ENCODE assay signal across 3 cellular contexts in the genomic region with DNA sequence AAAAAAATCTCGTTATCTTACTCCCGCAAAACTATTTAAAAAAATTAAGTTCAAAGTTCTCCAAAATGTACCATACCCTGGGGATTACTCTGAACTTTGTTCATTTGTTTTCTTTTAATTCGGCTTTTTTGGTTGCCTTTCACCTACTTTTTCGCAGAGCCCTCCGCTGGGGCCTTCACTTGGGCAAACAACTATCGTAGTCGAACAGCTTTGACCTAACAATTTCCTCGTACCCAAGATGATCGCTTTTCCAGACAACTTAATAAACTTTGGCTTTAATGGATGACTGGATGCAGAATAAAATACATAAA.
TF ChIP-seq lines count a peak whose summit lies in the region.

No MANE protein-coding gene starts in this region.

TF ChIP-seq in A549, 52 proteins besides CTCF, POLR2A, EP300 and RAD21:
- TF ChIP-seq ESRRA (IDR thresholded peaks at IDR 0.05; ENCODE audit: borderline replicate concordance, low read length) (0 out of 2 replicates have a peak, but pooled peaks have one; percentile 7), PHF8 (IDR thresholded peaks at IDR 0.05; ENCODE audit: borderline replicate concordance, low read depth) (peak; percentile 78; the same call in 1 of the 2 replicates), HEYL (CRISPR knock-in tag; IDR thresholded peaks at IDR 0.05) (no peak), HOXA7 (CRISPR knock-in tag; IDR thresholded peaks at IDR 0.05) (no peak)
TF ChIP-seq in A549: peak in this region for 2.

TF ChIP-seq in HEK293, 187 proteins besides CTCF, POLR2A, EP300 and RAD21:
- TF ChIP-seq ZNF302 (tag by site-specific recombination; IDR thresholded peaks at IDR 0.05; ENCODE audit: low read depth) (no peak), ZNF610 (tag by site-specific recombination; IDR thresholded peaks at IDR 0.05; ENCODE audit: borderline replicate concordance) (0 out of 2 replicates have a peak, but pooled peaks have one; percentile 23)

TF ChIP-seq in GM12878, 131 proteins besides CTCF, POLR2A, EP300 and RAD21:
- TF ChIP-seq USF2 (IDR thresholded peaks at IDR 0.05; ENCODE audit: borderline replicate concordance, low read depth, low read length) (no peak), BCLAF1 (IDR thresholded peaks at IDR 0.05) (no peak), NFXL1 (IDR thresholded peaks at IDR 0.05; ENCODE audit: borderline replicate concordance) (no peak)
- TF ChIP-seq, protein P1, sequence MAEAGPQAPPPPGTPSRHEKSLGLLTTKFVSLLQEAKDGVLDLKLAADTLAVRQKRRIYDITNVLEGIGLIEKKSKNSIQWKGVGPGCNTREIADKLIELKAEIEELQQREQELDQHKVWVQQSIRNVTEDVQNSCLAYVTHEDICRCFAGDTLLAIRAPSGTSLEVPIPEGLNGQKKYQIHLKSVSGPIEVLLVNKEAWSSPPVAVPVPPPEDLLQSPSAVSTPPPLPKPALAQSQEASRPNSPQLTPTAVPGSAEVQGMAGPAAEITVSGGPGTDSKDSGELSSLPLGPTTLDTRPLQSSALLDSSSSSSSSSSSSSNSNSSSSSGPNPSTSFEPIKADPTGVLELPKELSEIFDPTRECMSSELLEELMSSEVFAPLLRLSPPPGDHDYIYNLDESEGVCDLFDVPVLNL (IDR thresholded peaks at IDR 0.05; ENCODE audit: low read depth, low read length), result no peak
TF ChIP-seq in GM12878: peak in this region for 0.
